In the genomic region with DNA sequence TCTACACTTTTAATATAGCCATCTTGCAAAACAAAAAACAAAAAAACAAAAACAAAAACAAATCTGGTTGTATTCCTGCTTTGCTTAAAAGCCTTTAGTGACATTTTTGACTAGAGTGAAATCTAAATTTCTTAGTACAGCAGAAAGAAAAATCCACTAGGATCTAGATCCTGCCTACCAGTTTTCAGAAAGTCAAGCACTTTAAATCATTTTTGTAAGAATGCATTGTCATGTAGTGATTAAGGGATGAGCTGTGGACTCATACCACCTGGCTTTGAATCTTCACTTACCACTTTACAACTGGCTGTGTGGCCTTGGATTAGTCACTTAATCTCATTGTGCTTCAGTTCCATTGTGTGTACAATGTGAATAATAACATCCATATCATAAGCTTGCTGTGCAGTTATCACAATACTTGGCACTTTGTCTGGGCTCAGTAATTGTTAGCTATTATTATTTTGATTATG, we compare ENCODE assay signal across 15 cellular contexts. TPM values are rescaled to one million over a fixed set of nuclear protein-coding genes. Genes with fewer than 3 reads are reported as not detected.
DNase-seq lines count a peak whose midpoint lies in the region; TF ChIP-seq lines count a peak whose summit lies in the region.
"Had no signal": no experiment of that assay in that cellular context is flagged by ENCODE, and none has a peak within 500 bp of the region (broad histone marks: within the 10 kb centered on the region; RNA-seq: fewer than 3 reads in every experiment).

No MANE protein-coding gene starts in this region.

- no peak overlapping the region for H2AFZ ChIP-seq in SK-N-SH (ENCODE audit: low read depth)

- H3K27me3 Mint-ChIP-seq in activated CD4-positive, alpha-beta memory T cell treated with anti-CD3 and anti-CD28 coated beads for 36 hours: no peaks in the 10 kb centered on the region
- H3K27me3 Mint-ChIP-seq in activated CD4-positive, alpha-beta memory T cell treated with anti-CD3 and anti-CD28 coated beads, Interleukin-2, amount 10 ng/mL, durations not matched to agents 7 days and 5 days: no peaks in the 10 kb centered on the region

- no peak overlapping the region for H3K4me3 ChIP-seq in SK-N-SH (ENCODE audit: low read depth in 2 of 2, low read length in 1 of 2)
- H3K4me3 ChIP-seq: gastrocnemius medialis, skin epidermis had no signal

- intact Hi-C loops in activated CD4-positive, alpha-beta memory T cell treated with anti-CD3 and anti-CD28 coated beads for 36 hours (cut with micrococcal nuclease): loop anchor here (1.0 to 5.0 kb wide), 3 partner anchors 17 to 452 kb away; no protein-coding TSS in a partner anchor

- H3K36me3 ChIP-seq in SK-N-SH (replicated peaks in 1 of 2; ENCODE audit: control insufficient read depth in 1 of 2, insufficient read depth in 2 of 2, low read length in 1 of 2): peaks cover 7 to 23% of the 10 kb centered on the region in 2 experiments
- H3K36me3 ChIP-seq: gastrocnemius medialis had no signal

- POLR2A ChIA-PET in activated CD4-positive, alpha-beta memory T cell treated with anti-CD3 and anti-CD28 coated beads for 36 hours (lab: Charles Lee): interaction anchor here (0.6 to 0.7 kb wide), 2 partner anchors 23 to 27 kb away, joined by 3 to 5 read pairs; no protein-coding TSS in a partner anchor
- POLR2A ChIA-PET in activated CD4-positive, alpha-beta memory T cell treated with anti-CD3 and anti-CD28 coated beads, Interleukin-2, amount 10 ng/mL, durations not matched to agents 7 days and 5 days (lab: Charles Lee): no interaction called here
- POLR2A ChIA-PET in SK-N-SH (lab: Yijun Ruan, JAX): no interaction called here

- TF ChIP-seq RAD21 in SK-N-SH (IDR thresholded peaks at IDR 0.05; ENCODE audit: low read length): no peak

- peak overlapping the region in 1 of 2 experiments; percentile 21; a peak in 1 of 4 replicates for H3K27ac ChIP-seq in SK-N-SH (ENCODE audit: low read depth in 2 of 2, low read length in 1 of 2)

- peaks cover 8 to 9% of the 10 kb centered on the region in 2 experiments; a peak in 3 of 4 replicates for H3K4me1 ChIP-seq in SK-N-SH (ENCODE audit: control insufficient read depth in 1 of 2, insufficient read depth in 2 of 2, low read depth in 1 of 2, low read length in 1 of 2)

- H3K9me3 ChIP-seq in SK-N-SH: no peaks in the 10 kb centered on the region
- H3K9me3 ChIP-seq: gastrocnemius medialis had no signal

- H3F3A ChIP-seq in SK-N-SH (replicated peaks; ENCODE audit: insufficient read depth): peaks cover 7% of the 10 kb centered on the region

- no peak for TF ChIP-seq CTCF in SK-N-SH (IDR thresholded peaks at IDR 0.05)

- H3K79me2 ChIP-seq in SK-N-SH (ENCODE audit: insufficient read depth): peaks cover 71% of the 10 kb centered on the region

- H4K20me1 ChIP-seq in SK-N-SH (ENCODE audit: insufficient read depth): no peaks in the 10 kb centered on the region

- CTCF ChIA-PET in activated CD4-positive, alpha-beta memory T cell treated with anti-CD3 and anti-CD28 coated beads for 36 hours (lab: Charles Lee): interaction anchor here (0.7 to 1.8 kb wide), 4 partner anchors 60 to 452 kb away, joined by 3 to 10 read pairs (median 4); no protein-coding TSS in a partner anchor
- CTCF ChIA-PET in activated CD4-positive, alpha-beta memory T cell treated with anti-CD3 and anti-CD28 coated beads, Interleukin-2, amount 10 ng/mL, durations not matched to agents 7 days and 5 days (lab: Charles Lee): interaction anchor here (0.8 to 1.2 kb wide), 3 partner anchors 81 to 452 kb away, joined by 3 to 5 read pairs (median 3); no protein-coding TSS in a partner anchor
- CTCF ChIA-PET in SK-N-SH (lab: Yijun Ruan, JAX): interaction anchor here (0.9 to 7.1 kb wide), 3 partner anchors 168 to 452 kb away, joined by 3 to 92 read pairs (median 3); no protein-coding TSS in a partner anchor

- H3K27me3 ChIP-seq in SK-N-SH (ENCODE audit: insufficient read depth): no peaks in the 10 kb centered on the region
- H3K27me3 ChIP-seq: gastrocnemius medialis had no signal

- H3K9ac ChIP-seq in SK-N-SH: no peak overlapping the region

- no peaks in the 10 kb centered on the region for H3K9me2 ChIP-seq in SK-N-SH

- no peak overlapping the region for H3K4me2 ChIP-seq in SK-N-SH

- DNase-seq in activated CD4-positive, alpha-beta memory T cell treated with anti-CD3 and anti-CD28 coated beads for 36 hours: peak; percentile 15
- DNase-seq in activated CD4-positive, alpha-beta memory T cell treated with anti-CD3 and anti-CD28 coated beads, Interleukin-2, amount 10 ng/mL, durations not matched to agents 7 days and 5 days: no peak
- peak; percentile 81 for DNase-seq in HT1080 (ENCODE audit: low read depth)
- no peak for DNase-seq in SK-N-SH
- peak; percentile 70 for DNase-seq in kidney tubule cell (ENCODE audit: low spot score)
- no peak for DNase-seq in GM19240 (ENCODE audit: insufficient read length, low spot score)
- no peak for DNase-seq in T-helper 9 cell
- DNase-seq in SHP77 (lab: John Stamatoyannopoulos, UW): no peak
- DNase-seq: ACHN; activated CD4-positive, alpha-beta T cell treated with anti-CD3 and anti-CD28 coated beads for 48 hours; gastrocnemius medialis; immature natural killer cell; NCI-H1092 treated with DMSO at 0.1 percent for 48 hours; T-helper 1 cell had no signal

- H3K27ac Mint-ChIP-seq in activated CD4-positive, alpha-beta memory T cell treated with anti-CD3 and anti-CD28 coated beads for 36 hours: no peak overlapping the region
- no peak overlapping the region for H3K27ac Mint-ChIP-seq in activated CD4-positive, alpha-beta memory T cell treated with anti-CD3 and anti-CD28 coated beads, Interleukin-2, amount 10 ng/mL, durations not matched to agents 7 days and 5 days

- H3K4me3 Mint-ChIP-seq in activated CD4-positive, alpha-beta memory T cell treated with anti-CD3 and anti-CD28 coated beads for 36 hours: no peak overlapping the region
- H3K4me3 Mint-ChIP-seq in activated CD4-positive, alpha-beta memory T cell treated with anti-CD3 and anti-CD28 coated beads, Interleukin-2, amount 10 ng/mL, durations not matched to agents 7 days and 5 days: no peak overlapping the region
- H3K4me3 Mint-ChIP-seq: immature natural killer cell had no signal

- peaks cover 41% of the 10 kb centered on the region for H3K4me1 Mint-ChIP-seq in activated CD4-positive, alpha-beta memory T cell treated with anti-CD3 and anti-CD28 coated beads for 36 hours (ENCODE audit: low read depth)
- peaks cover 46% of the 10 kb centered on the region for H3K4me1 Mint-ChIP-seq in activated CD4-positive, alpha-beta memory T cell treated with anti-CD3 and anti-CD28 coated beads, Interleukin-2, amount 10 ng/mL, durations not matched to agents 7 days and 5 days

- no peaks in the 10 kb centered on the region for H3K9me3 Mint-ChIP-seq in activated CD4-positive, alpha-beta memory T cell treated with anti-CD3 and anti-CD28 coated beads for 36 hours
- H3K9me3 Mint-ChIP-seq in activated CD4-positive, alpha-beta memory T cell treated with anti-CD3 and anti-CD28 coated beads, Interleukin-2, amount 10 ng/mL, durations not matched to agents 7 days and 5 days: no peaks in the 10 kb centered on the region
- H3K9me3 Mint-ChIP-seq: immature natural killer cell had no signal

- peaks cover 9% of the 10 kb centered on the region for H3K36me3 Mint-ChIP-seq in activated CD4-positive, alpha-beta memory T cell treated with anti-CD3 and anti-CD28 coated beads for 36 hours
- H3K36me3 Mint-ChIP-seq in activated CD4-positive, alpha-beta memory T cell treated with anti-CD3 and anti-CD28 coated beads, Interleukin-2, amount 10 ng/mL, durations not matched to agents 7 days and 5 days (ENCODE audit: low read depth): peaks cover 3% of the 10 kb centered on the region
- H3K36me3 Mint-ChIP-seq: immature natural killer cell had no signal

- TF ChIP-seq EP300 in SK-N-SH (IDR thresholded peaks at IDR 0.05; ENCODE audit: borderline replicate concordance in 1 of 2, low read depth in 1 of 2, low read length in 1 of 2): no peak

TF ChIP-seq in SK-N-SH, 30 proteins besides CTCF, POLR2A, EP300 and RAD21 (continues in another document):
- TF ChIP-seq, protein P1, sequence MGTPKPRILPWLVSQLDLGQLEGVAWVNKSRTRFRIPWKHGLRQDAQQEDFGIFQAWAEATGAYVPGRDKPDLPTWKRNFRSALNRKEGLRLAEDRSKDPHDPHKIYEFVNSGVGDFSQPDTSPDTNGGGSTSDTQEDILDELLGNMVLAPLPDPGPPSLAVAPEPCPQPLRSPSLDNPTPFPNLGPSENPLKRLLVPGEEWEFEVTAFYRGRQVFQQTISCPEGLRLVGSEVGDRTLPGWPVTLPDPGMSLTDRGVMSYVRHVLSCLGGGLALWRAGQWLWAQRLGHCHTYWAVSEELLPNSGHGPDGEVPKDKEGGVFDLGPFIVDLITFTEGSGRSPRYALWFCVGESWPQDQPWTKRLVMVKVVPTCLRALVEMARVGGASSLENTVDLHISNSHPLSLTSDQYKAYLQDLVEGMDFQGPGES (IDR thresholded peaks at IDR 0.05; ENCODE audit: low read depth, low read length): no peak
- no peak for TF ChIP-seq GATA2 (CRISPR knock-in tag; IDR thresholded peaks at IDR 0.05)

RNA-seq across cellular contexts. Expression of a gene that starts 4.0 kb away (rescaled TPM):
- 1 to 10 TPM; 7.1 to 7.5 TPM for total RNA-seq in activated CD4-positive, alpha-beta memory T cell treated with anti-CD3 and anti-CD28 coated beads for 36 hours
- 1 to 10 TPM; 7.1 to 8.2 TPM for total RNA-seq in activated CD4-positive, alpha-beta memory T cell treated with anti-CD3 and anti-CD28 coated beads, Interleukin-2, amount 10 ng/mL, durations not matched to agents 7 days and 5 days
- total RNA-seq in HT1080 (2014; rRNA removed; shearing (Covaris generic)): 8.6 and 14.8 TPM in 2 replicates
- polyA plus RNA-seq in HT1080 (2015; cell fraction: cytosol; rRNA removed): 15.0 and 16.8 TPM in 2 replicates
- 10.8 and 13.5 TPM in 2 replicates for polyA plus RNA-seq in HT1080 (2015; cell fraction: nucleus; rRNA removed)
- 10.1 and 13.3 TPM in 2 replicates for polyA plus RNA-seq in SK-N-SH (2012; rRNA removed)
- polyA plus RNA-seq in SK-N-SH (2012; cell fraction: cytosol; rRNA removed): 13.4 and 16.0 TPM in 2 replicates
- polyA plus RNA-seq in SK-N-SH (2012; cell fraction: nucleus; rRNA removed): 4.6 and 8.3 TPM in 2 replicates

RNA-seq across cellular contexts. Expression of a gene that starts 5.1 kb away (rescaled TPM):
- total RNA-seq in activated CD4-positive, alpha-beta memory T cell treated with anti-CD3 and anti-CD28 coated beads for 36 hours: 1 to 10 TPM; 5.5 to 6.3 TPM
- 1 to 10 TPM; 6.2 TPM for total RNA-seq in activated CD4-positive, alpha-beta memory T cell treated with anti-CD3 and anti-CD28 coated beads, Interleukin-2, amount 10 ng/mL, durations not matched to agents 7 days and 5 days
- 3.7 and 3.9 TPM in 2 replicates for total RNA-seq in HT1080 (2014; rRNA removed; shearing (Covaris generic))
- polyA plus RNA-seq in HT1080 (2015; cell fraction: cytosol; rRNA removed): 1.5 and 2.5 TPM in 2 replicates
- 4.2 and 5.5 TPM in 2 replicates for polyA plus RNA-seq in HT1080 (2015; cell fraction: nucleus; rRNA removed)
- polyA plus RNA-seq in SK-N-SH (2012; rRNA removed): 1.3 and 1.6 TPM in 2 replicates
- 0.85 and 0.97 TPM in 2 replicates for polyA plus RNA-seq in SK-N-SH (2012; cell fraction: cytosol; rRNA removed)
- polyA plus RNA-seq in SK-N-SH (2012; cell fraction: nucleus; rRNA removed): 4.2 and 5.6 TPM in 2 replicates

Comparison
In these comparisons a context has a peak if more than half of its experiments do, and no peak if none do; other contexts are left out.
1. DNase-seq: peak in activated CD4-positive, alpha-beta memory T cell treated with anti-CD3 and anti-CD28 coated beads for 36 hours (single experiment), HT1080 (single experiment) and kidney tubule cell (single experiment); none in activated CD4-positive, alpha-beta memory T cell treated with anti-CD3 and anti-CD28 coated beads, Interleukin-2, amount 10 ng/mL, durations not matched to agents 7 days and 5 days (single experiment), SK-N-SH (single experiment), GM19240 (single experiment), T-helper 9 cell (single experiment) and SHP77 (0 of 2).